1 cellular context compared by ENCODE assay signal in genomic region chr16:2603165-2604015, GRCh38.
TF ChIP-seq lines count a peak whose summit lies in the region.

No MANE protein-coding gene starts in this region.

TF ChIP-seq in HepG2, 621 proteins besides CTCF, POLR2A, EP300 and RAD21 (continued from another document and continues in another):
- no peak for TF ChIP-seq GMEB2 (CRISPR knock-in tag; IDR thresholded peaks at IDR 0.05; ENCODE audit: low read depth)
- TF ChIP-seq ZNF629 (CRISPR knock-in tag; conservative IDR thresholded peaks at IDR 0.05), result peak; percentile 39; the same call in 1 of the 2 replicates
- no peak for TF ChIP-seq FOXP1 (IDR thresholded peaks at IDR 0.05)
- no peak for TF ChIP-seq FOXP1 (CRISPR knock-in tag; IDR thresholded peaks at IDR 0.05)
- peak; percentile 98 for TF ChIP-seq PATZ1 (CRISPR knock-in tag; IDR thresholded peaks at IDR 0.05)
- TF ChIP-seq ZUFSP (CRISPR knock-in tag; IDR thresholded peaks at IDR 0.05; ENCODE audit: borderline replicate concordance), result no peak
- TF ChIP-seq ZNF605 (CRISPR knock-in tag; IDR thresholded peaks at IDR 0.05), result peak; percentile 51; the same call in 1 of the 2 replicates
- peak; percentile 76 for TF ChIP-seq MLXIP (CRISPR knock-in tag; IDR thresholded peaks at IDR 0.05; ENCODE audit: borderline replicate concordance)
- peak; percentile 100 for TF ChIP-seq KDM2A (CRISPR knock-in tag; IDR thresholded peaks at IDR 0.05; ENCODE audit: borderline replicate concordance, low read depth)
- TF ChIP-seq ZNF879 (CRISPR knock-in tag; IDR thresholded peaks at IDR 0.05), result no peak; the same call in 1 of the 2 replicates
- peak; percentile 95 for TF ChIP-seq YEATS4 (CRISPR knock-in tag; IDR thresholded peaks at IDR 0.05; ENCODE audit: borderline replicate concordance)
- TF ChIP-seq HNF4A (CRISPR knock-in tag; IDR thresholded peaks at IDR 0.05), result peak; percentile 67
- peak; percentile 75; the same call in 1 of the 2 replicates for TF ChIP-seq HOXD1 (CRISPR knock-in tag; IDR thresholded peaks at IDR 0.05)
- no peak for TF ChIP-seq RCOR2 (CRISPR knock-in tag; IDR thresholded peaks at IDR 0.05)
- 0 out of 2 replicates have a peak, but pooled peaks have one; percentile 57 for TF ChIP-seq SIX1 (CRISPR knock-in tag; IDR thresholded peaks at IDR 0.05; ENCODE audit: borderline replicate concordance)
- TF ChIP-seq SETDB1 (CRISPR knock-in tag; IDR thresholded peaks at IDR 0.05; ENCODE audit: borderline replicate concordance), result no peak
- TF ChIP-seq SRY (CRISPR knock-in tag; IDR thresholded peaks at IDR 0.05), result peak; percentile 80; the same call in 1 of the 2 replicates
- peak; percentile 90; the same call in 1 of the 2 replicates for TF ChIP-seq AHR (CRISPR knock-in tag; IDR thresholded peaks at IDR 0.05)
- TF ChIP-seq CENPX (CRISPR knock-in tag; IDR thresholded peaks at IDR 0.05), result no peak
- TF ChIP-seq RELA (CRISPR knock-in tag; IDR thresholded peaks at IDR 0.05), result no peak; the same call in 1 of the 2 replicates
- TF ChIP-seq HHEX (CRISPR knock-in tag; IDR thresholded peaks at IDR 0.05), result 0 out of 2 replicates have a peak, but pooled peaks have one; percentile 29
- no peak for TF ChIP-seq ADNP (CRISPR knock-in tag; IDR thresholded peaks at IDR 0.05)
- 0 out of 2 replicates have a peak, but pooled peaks have one; percentile 47 for TF ChIP-seq ZNF225 (CRISPR knock-in tag; IDR thresholded peaks at IDR 0.05)
- TF ChIP-seq NBN (conservative IDR thresholded peaks at IDR 0.05), result no peak
- peak; percentile 83; the same call in 1 of the 2 replicates for TF ChIP-seq E2F2 (CRISPR knock-in tag; IDR thresholded peaks at IDR 0.05; ENCODE audit: borderline replicate concordance)
- TF ChIP-seq DBP (CRISPR knock-in tag; IDR thresholded peaks at IDR 0.05; ENCODE audit: not compliant biosample characterization), result no peak
- peak; percentile 98 for TF ChIP-seq IRF2 (CRISPR knock-in tag; IDR thresholded peaks at IDR 0.05)
- TF ChIP-seq PHF8 (CRISPR knock-in tag; IDR thresholded peaks at IDR 0.05), result peak; percentile 86
- peak; percentile 52 for TF ChIP-seq TEAD3 (CRISPR knock-in tag; optimal IDR thresholded peaks at IDR 0.05; ENCODE audit: borderline replicate concordance)
- TF ChIP-seq ZBTB26 (CRISPR knock-in tag; IDR thresholded peaks at IDR 0.05; ENCODE audit: borderline replicate concordance), result peak; percentile 81; the same call in 1 of the 2 replicates
- peak; percentile 90 for TF ChIP-seq MXD4 (CRISPR knock-in tag; IDR thresholded peaks at IDR 0.05)
- no peak for TF ChIP-seq ZNF616 (CRISPR knock-in tag; IDR thresholded peaks at IDR 0.05; ENCODE audit: low read depth)
- peak; percentile 56 for TF ChIP-seq HNRNPLL (IDR thresholded peaks at IDR 0.05; ENCODE audit: low read depth, low read length, poor library complexity, severe bottlenecking)
- TF ChIP-seq GATAD2A (CRISPR knock-in tag; IDR thresholded peaks at IDR 0.05), result peak; percentile 79
- TF ChIP-seq PCBP1 (IDR thresholded peaks at IDR 0.05; ENCODE audit: borderline replicate concordance, low read depth, low read length), result peak; percentile 93
- peak; percentile 85; the same call in 1 of the 2 replicates for TF ChIP-seq ZNF589 (CRISPR knock-in tag; conservative IDR thresholded peaks at IDR 0.05)
- no peak for TF ChIP-seq AFF4 (CRISPR knock-in tag; IDR thresholded peaks at IDR 0.05)
- peak; percentile 74 for TF ChIP-seq FOXA3 (CRISPR knock-in tag; IDR thresholded peaks at IDR 0.05)
- no peak for TF ChIP-seq DMTF1 (CRISPR knock-in tag; IDR thresholded peaks at IDR 0.05)
- TF ChIP-seq CC2D1A (CRISPR knock-in tag; IDR thresholded peaks at IDR 0.05), result no peak
- TF ChIP-seq ZNF263 (CRISPR knock-in tag; IDR thresholded peaks at IDR 0.05), result no peak; the same call in 1 of the 2 replicates
- TF ChIP-seq ZNF503 (CRISPR knock-in tag; IDR thresholded peaks at IDR 0.05), result peak; percentile 77; the same call in 1 of the 2 replicates
- peak; percentile 94 for TF ChIP-seq ZBTB7B (CRISPR knock-in tag; IDR thresholded peaks at IDR 0.05)
